Comparison of ENCODE assay signal across 21 cellular contexts in genomic region chr22:29325785-29326315, GRCh38. TPM values are rescaled to one million over a fixed set of nuclear protein-coding genes. Genes with fewer than 3 reads are reported as not detected.
"Had no signal": no experiment of that assay in that cellular context is flagged by ENCODE, and none has a peak within 500 bp of the region (broad histone marks: within the 10 kb centered on the region; RNA-seq: fewer than 3 reads in every experiment).

No MANE protein-coding gene starts in this region.

- H3K4me3 ChIP-seq: coronary artery, heart right ventricle, right lobe of liver, vagina had no signal

- ATAC-seq: activated CD4-positive, alpha-beta T cell treated with anti-CD3 and anti-CD28 coated beads for 36 hours; activated CD8-positive, alpha-beta memory T cell treated with anti-CD3 and anti-CD28 coated beads, Interleukin-2, amount 10 ng/mL, durations not matched to agents 7 days and 5 days; activated CD8-positive, alpha-beta T cell treated with anti-CD3 and anti-CD28 coated beads, Interleukin-2, amount 10 ng/mL, durations not matched to agents 7 days and 5 days; activated naive CD8-positive, alpha-beta T cell treated with anti-CD3 and anti-CD28 coated beads, Interleukin-2, amount 50 U/mL, for 24 hours; effector memory CD8-positive, alpha-beta T cell; foreskin keratinocyte; naive thymus-derived CD8-positive, alpha-beta T cell; right lobe of liver had no signal

- H3K27me3 ChIP-seq: foreskin keratinocyte, heart right ventricle, right lobe of liver, vagina had no signal

- H3K27ac ChIP-seq: coronary artery, foreskin keratinocyte, heart right ventricle, right lobe of liver, vagina had no signal

- H3K4me1 ChIP-seq: foreskin keratinocyte, right lobe of liver had no signal

- DNase-seq: activated CD4-positive, alpha-beta T cell treated with anti-CD3 and anti-CD28 coated beads for 36 hours; activated CD4-positive, CD25-positive, alpha-beta regulatory T cell; activated CD8-positive, alpha-beta memory T cell treated with anti-CD3 and anti-CD28 coated beads, Interleukin-2, amount 10 ng/mL, durations not matched to agents 7 days and 5 days; activated CD8-positive, alpha-beta T cell treated with anti-CD3 and anti-CD28 coated beads, Interleukin-2, amount 10 ng/mL, durations not matched to agents 7 days and 5 days; activated naive CD8-positive, alpha-beta T cell treated with anti-CD3 and anti-CD28 coated beads, Interleukin-2, amount 50 U/mL, for 24 hours; activated T-cell treated with anti-CD3 and anti-CD28 coated beads, Interleukin-2, amount 50 U/mL, for 48 hours; cerebellar nuclear complex; effector memory CD8-positive, alpha-beta T cell; foreskin keratinocyte; heart right ventricle; kidney glomerular epithelial cell; midbrain; naive thymus-derived CD8-positive, alpha-beta T cell; occipital lobe; right lobe of liver; stimulated activated CD4-positive, alpha-beta T cell treated with anti-CD3 and anti-CD28 coated beads, Interleukin-4, amount 100 ng/mL, for 1 hour; T-helper 1 cell had no signal

- H3K9me3 ChIP-seq: heart right ventricle, right lobe of liver, vagina had no signal

RNA-seq across cellular contexts. Expression of gene RASL10A, which starts 10.4 kb away (rescaled TPM):
- total RNA-seq: bronchial epithelial cell, fibroblast of lung, foreskin keratinocyte, vagina had no signal

RNA-seq across cellular contexts. Expression of gene GAS2L1, which starts 19.4 kb away (rescaled TPM):
- total RNA-seq: naive thymus-derived CD8-positive, alpha-beta T cell had no signal
